ENCODE assay signal across 1 cellular context in the genomic region with DNA sequence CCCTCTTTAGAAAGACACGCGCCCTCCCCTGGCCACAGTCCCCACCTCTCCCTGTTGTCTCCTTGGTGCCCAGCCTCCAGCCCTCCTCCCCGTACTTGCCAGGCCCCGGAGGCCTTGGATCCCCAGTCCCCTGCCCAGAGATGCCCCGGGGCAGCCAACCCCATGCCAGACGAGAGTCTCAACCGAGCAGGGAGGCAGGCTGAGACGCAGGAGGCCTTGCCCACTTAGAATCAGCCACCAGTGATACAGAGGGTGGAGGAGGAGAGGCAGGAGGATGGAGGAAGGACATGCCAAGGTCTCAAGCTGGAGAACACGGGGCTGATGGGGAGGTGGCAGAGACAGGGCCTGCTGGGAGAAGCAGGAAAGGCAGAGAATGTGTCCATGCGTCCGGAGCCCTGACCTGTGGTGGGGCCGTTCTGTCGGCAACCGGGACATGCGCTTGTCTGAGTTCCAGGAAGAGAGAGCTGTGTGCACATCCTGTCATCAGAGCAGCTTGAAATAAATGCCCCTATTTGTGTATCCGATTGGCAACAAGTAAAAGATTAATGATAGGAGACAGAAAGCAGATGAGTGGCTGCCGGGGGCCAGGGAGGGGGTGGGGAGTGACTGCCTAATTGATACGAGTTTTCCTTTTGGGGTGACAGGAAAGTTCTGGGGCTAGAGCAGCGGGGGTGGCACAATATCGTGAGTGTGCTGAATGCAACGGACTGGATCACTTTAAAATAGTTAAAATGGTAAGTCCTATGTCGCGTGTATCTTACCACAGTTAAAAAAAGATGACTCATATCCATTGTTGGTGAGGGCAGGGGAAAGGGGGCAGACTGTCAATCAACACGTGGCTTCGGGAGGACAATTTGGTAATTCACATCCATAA.
A peak's percentile ranks its signal among the peaks of the same experiment; 100 is the strongest.
TF ChIP-seq lines count a peak whose summit lies in the region.

No MANE protein-coding gene starts in this region.

TF ChIP-seq in HepG2, 621 proteins besides CTCF, POLR2A, EP300 and RAD21 (continued from another document):
- TF ChIP-seq TIGD3 (CRISPR knock-in tag; IDR thresholded peaks at IDR 0.05; ENCODE audit: borderline replicate concordance) (no peak), ZNF180 (CRISPR knock-in tag; IDR thresholded peaks at IDR 0.05; ENCODE audit: borderline replicate concordance, low read depth) (peak; percentile 76; the same call in 1 of the 2 replicates), GATAD2A (CRISPR knock-in tag; IDR thresholded peaks at IDR 0.05) (no peak)
- TF ChIP-seq, protein P1, sequence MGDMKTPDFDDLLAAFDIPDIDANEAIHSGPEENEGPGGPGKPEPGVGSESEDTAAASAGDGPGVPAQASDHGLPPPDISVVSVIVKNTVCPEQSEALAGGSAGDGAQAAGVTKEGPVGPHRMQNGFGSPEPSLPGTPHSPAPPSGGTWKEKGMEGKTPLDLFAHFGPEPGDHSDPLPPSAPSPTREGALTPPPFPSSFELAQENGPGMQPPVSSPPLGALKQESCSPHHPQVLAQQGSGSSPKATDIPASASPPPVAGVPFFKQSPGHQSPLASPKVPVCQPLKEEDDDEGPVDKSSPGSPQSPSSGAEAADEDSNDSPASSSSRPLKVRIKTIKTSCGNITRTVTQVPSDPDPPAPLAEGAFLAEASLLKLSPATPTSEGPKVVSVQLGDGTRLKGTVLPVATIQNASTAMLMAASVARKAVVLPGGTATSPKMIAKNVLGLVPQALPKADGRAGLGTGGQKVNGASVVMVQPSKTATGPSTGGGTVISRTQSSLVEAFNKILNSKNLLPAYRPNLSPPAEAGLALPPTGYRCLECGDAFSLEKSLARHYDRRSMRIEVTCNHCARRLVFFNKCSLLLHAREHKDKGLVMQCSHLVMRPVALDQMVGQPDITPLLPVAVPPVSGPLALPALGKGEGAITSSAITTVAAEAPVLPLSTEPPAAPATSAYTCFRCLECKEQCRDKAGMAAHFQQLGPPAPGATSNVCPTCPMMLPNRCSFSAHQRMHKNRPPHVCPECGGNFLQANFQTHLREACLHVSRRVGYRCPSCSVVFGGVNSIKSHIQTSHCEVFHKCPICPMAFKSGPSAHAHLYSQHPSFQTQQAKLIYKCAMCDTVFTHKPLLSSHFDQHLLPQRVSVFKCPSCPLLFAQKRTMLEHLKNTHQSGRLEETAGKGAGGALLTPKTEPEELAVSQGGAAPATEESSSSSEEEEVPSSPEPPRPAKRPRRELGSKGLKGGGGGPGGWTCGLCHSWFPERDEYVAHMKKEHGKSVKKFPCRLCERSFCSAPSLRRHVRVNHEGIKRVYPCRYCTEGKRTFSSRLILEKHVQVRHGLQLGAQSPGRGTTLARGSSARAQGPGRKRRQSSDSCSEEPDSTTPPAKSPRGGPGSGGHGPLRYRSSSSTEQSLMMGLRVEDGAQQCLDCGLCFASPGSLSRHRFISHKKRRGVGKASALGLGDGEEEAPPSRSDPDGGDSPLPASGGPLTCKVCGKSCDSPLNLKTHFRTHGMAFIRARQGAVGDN (CRISPR knock-in tag; IDR thresholded peaks at IDR 0.05): peak; percentile 24; the same call in 1 of the 2 replicates
TF ChIP-seq in HepG2: peak in this region for 3.
